ENCODE assay signal across 18 cellular contexts in genomic region chr2:153373510-153374279, GRCh38.
DNase-seq lines count a peak whose midpoint lies in the region; ATAC-seq lines count a peak whose summit lies in the region.
"Had no signal": no experiment of that assay in that cellular context is flagged by ENCODE, and none has a peak within 500 bp of the region (broad histone marks: within the 10 kb centered on the region; RNA-seq: fewer than 3 reads in every experiment).

No MANE protein-coding gene starts in this region.

- H3K4me3 Mint-ChIP-seq in activated T-helper 1 cell treated with anti-CD3 and anti-CD28 coated beads, Interleukin-12 subunit alpha, Interleukin-12 subunit beta, Interleukin-2, Interleukin-4 antibody, amounts not matched to agents 30 ng/mL and 10 ng/mL and 1 ng/mL, durations not matched to agents 14 hours and 24 hours and 36 hours = no peak overlapping the region
- H3K4me3 Mint-ChIP-seq: CD8-positive, alpha-beta T cell had no signal

- no peaks in the 10 kb centered on the region for H3K9me3 Mint-ChIP-seq in activated T-helper 1 cell treated with anti-CD3 and anti-CD28 coated beads, Interleukin-12 subunit alpha, Interleukin-12 subunit beta, Interleukin-2, Interleukin-4 antibody, amounts not matched to agents 30 ng/mL and 10 ng/mL and 1 ng/mL, durations not matched to agents 14 hours and 24 hours and 36 hours
- H3K9me3 Mint-ChIP-seq: CD8-positive, alpha-beta T cell had no signal

- no peak overlapping the region for H3K27ac Mint-ChIP-seq in activated T-helper 1 cell treated with anti-CD3 and anti-CD28 coated beads, Interleukin-12 subunit alpha, Interleukin-12 subunit beta, Interleukin-2, Interleukin-4 antibody, amounts not matched to agents 30 ng/mL and 10 ng/mL and 1 ng/mL, durations not matched to agents 14 hours and 24 hours and 36 hours
- H3K27ac Mint-ChIP-seq: CD8-positive, alpha-beta T cell had no signal

- no peaks in the 10 kb centered on the region for H3K27me3 Mint-ChIP-seq in activated T-helper 1 cell treated with anti-CD3 and anti-CD28 coated beads, Interleukin-12 subunit alpha, Interleukin-12 subunit beta, Interleukin-2, Interleukin-4 antibody, amounts not matched to agents 30 ng/mL and 10 ng/mL and 1 ng/mL, durations not matched to agents 14 hours and 24 hours and 36 hours (ENCODE audit: insufficient read depth)

- no peaks in the 10 kb centered on the region for H3K36me3 Mint-ChIP-seq in activated T-helper 1 cell treated with anti-CD3 and anti-CD28 coated beads, Interleukin-12 subunit alpha, Interleukin-12 subunit beta, Interleukin-2, Interleukin-4 antibody, amounts not matched to agents 30 ng/mL and 10 ng/mL and 1 ng/mL, durations not matched to agents 14 hours and 24 hours and 36 hours (ENCODE audit: low read depth)
- H3K36me3 Mint-ChIP-seq: CD8-positive, alpha-beta T cell had no signal

- no peak for DNase-seq in activated T-helper 1 cell treated with anti-CD3 and anti-CD28 coated beads, Interleukin-12 subunit alpha, Interleukin-12 subunit beta, Interleukin-2, Interleukin-4 antibody, amounts not matched to agents 30 ng/mL and 10 ng/mL and 1 ng/mL, durations not matched to agents 14 hours and 24 hours and 36 hours (ENCODE audit: low spot score)
- DNase-seq in activated naive CD4-positive, alpha-beta T cell (lab: John Stamatoyannopoulos, UW) = no peak
- no peak for DNase-seq in GM03348 (ENCODE audit: low spot score)
- DNase-seq: CD8-positive, alpha-beta T cell; DMS79 treated with DMSO at 0.1 percent for 48 hours; KBM-7; NCI-H1048; NCI-H1436 treated with DMSO at 0.1 percent for 48 hours; NCI-H2029 treated with DMSO at 0.1 percent for 48 hours; NCI-H2171 treated with DMSO at 0.1 percent for 48 hours; NCI-H510A; NCI-H774; SW 1271 had no signal

- intact Hi-C loops in activated T-helper 1 cell treated with anti-CD3 and anti-CD28 coated beads, Interleukin-12 subunit alpha, Interleukin-12 subunit beta, Interleukin-2, Interleukin-4 antibody, amounts not matched to agents 30 ng/mL and 10 ng/mL and 1 ng/mL, durations not matched to agents 14 hours and 24 hours and 36 hours (cut with micrococcal nuclease) = no loop called here

- peak; percentile 43 for ATAC-seq in GM18498 (IDR thresholded peaks at IDR 0.05; ENCODE audit: unreplicated experiment)
- ATAC-seq in GM19025 (IDR thresholded peaks at IDR 0.05; ENCODE audit: low read depth, unreplicated experiment) = peak; percentile 39
- peak; percentile 57 for ATAC-seq in GM21447 (IDR thresholded peaks at IDR 0.05; ENCODE audit: unreplicated experiment)
- peak; percentile 82 for ATAC-seq in HG03196 (IDR thresholded peaks at IDR 0.05; ENCODE audit: unreplicated experiment)
- ATAC-seq in GM18868 (IDR thresholded peaks at IDR 0.05; ENCODE audit: unreplicated experiment) = no peak
- ATAC-seq: CD8-positive, alpha-beta T cell had no signal

- H3K4me1 Mint-ChIP-seq in activated T-helper 1 cell treated with anti-CD3 and anti-CD28 coated beads, Interleukin-12 subunit alpha, Interleukin-12 subunit beta, Interleukin-2, Interleukin-4 antibody, amounts not matched to agents 30 ng/mL and 10 ng/mL and 1 ng/mL, durations not matched to agents 14 hours and 24 hours and 36 hours (ENCODE audit: low read depth) = no peaks in the 10 kb centered on the region
